In the genomic region with DNA sequence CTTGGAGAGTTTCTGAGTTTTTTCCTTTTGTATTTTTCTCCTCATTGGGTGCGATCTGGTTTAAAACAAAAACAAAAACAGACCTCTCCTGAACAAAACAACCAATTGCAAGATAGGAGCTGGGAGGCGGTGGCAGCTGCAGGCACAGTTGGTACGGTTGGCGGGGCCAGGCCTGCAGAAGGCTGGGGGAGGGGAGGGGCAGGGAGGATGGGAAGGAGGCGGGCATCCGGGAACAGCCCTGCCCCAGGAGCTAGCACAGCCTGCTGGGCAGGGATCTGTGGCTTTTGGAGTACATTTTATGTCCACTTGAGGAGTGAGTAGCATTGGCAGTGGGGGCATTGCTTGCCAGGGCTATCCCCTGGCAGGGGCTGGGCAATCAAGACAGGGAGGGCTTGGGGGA, we compare ENCODE assay signal across 9 cellular contexts. TPM values are rescaled to one million over a fixed set of nuclear protein-coding genes. Genes with fewer than 3 reads are reported as not detected.
A peak's percentile ranks its signal among the peaks of the same experiment; 100 is the strongest.
DNase-seq lines count a peak whose midpoint lies in the region; ATAC-seq and TF ChIP-seq lines count a peak whose summit lies in the region.
"Had no signal": no experiment of that assay in that cellular context is flagged by ENCODE, and none has a peak within 500 bp of the region (broad histone marks: within the 10 kb centered on the region; RNA-seq: fewer than 3 reads in every experiment).

No MANE protein-coding gene starts in this region.

- H2AFZ ChIP-seq in GM23338 (peak overlapping the region; percentile 63), GM23248 (no peak overlapping the region)

- H3K36me3 ChIP-seq in GM23338 (ENCODE audit: insufficient read depth) (no peaks in the 10 kb centered on the region), GM23248 (ENCODE audit: low read depth) (no peaks in the 10 kb centered on the region)
- H3K36me3 ChIP-seq: neutrophil had no signal

- in situ Hi-C loops in GM23248 (cut with MboI) = no loop called here

- 67% methylated on average over 6 of the region's 6 CpGs for WGBS in right cardiac atrium
- 47 to 72% methylated on average over 4 to 6 of the region's 6 CpGs for WGBS in GM23248 (ENCODE audit: low coverage in 1 of 2, low lambda C conversion rate in 2 of 2, missing lambda C conversion rate in 2 of 2), 2 experiments

- peak overlapping the region; percentile 31; the same call in 1 of the 2 replicates for H3K4me3 ChIP-seq in GM23338
- no peak overlapping the region for H3K4me3 ChIP-seq in right cardiac atrium (ENCODE audit: low read length)
- no peak overlapping the region for H3K4me3 ChIP-seq in GM23248

- ATAC-seq in GM23338 (peak; percentile 64), right cardiac atrium (peak; percentile 16 to 20), HG03175 (IDR thresholded peaks at IDR 0.05; ENCODE audit: unreplicated experiment) (no peak)
- ATAC-seq in stimulated activated memory B cell treated with anti-CD40 and anti-IgM and Interleukin-4, amounts not matched to agents 10 μg/mL and 1 μg/mL and 100 μg/mL, for 72 hours = no peak

- H3K4me1 ChIP-seq in GM23338 (ENCODE audit: insufficient read depth) = peaks cover 40% of the 10 kb centered on the region
- no peaks in the 10 kb centered on the region for H3K4me1 ChIP-seq in right cardiac atrium (ENCODE audit: control insufficient read depth, insufficient read depth, low read length)
- H3K4me1 ChIP-seq in GM23248 (ENCODE audit: insufficient read depth) = no peaks in the 10 kb centered on the region

- H3K9me3 Mint-ChIP-seq in GM23338 (no peaks in the 10 kb centered on the region), progenitor cell of endocrine pancreas (ENCODE audit: low read depth) (no peaks in the 10 kb centered on the region)
- no peaks in the 10 kb centered on the region for H3K9me3 Mint-ChIP-seq in stimulated activated memory B cell treated with anti-CD40 and anti-IgM and Interleukin-4, amounts not matched to agents 10 μg/mL and 1 μg/mL and 100 μg/mL, for 72 hours

- peak; percentile 75 for DNase-seq in GM23338 (ENCODE audit: low spot score)
- DNase-seq in NCI-H510A treated with DMSO at 0.1 percent for 48 hours (lab: John Stamatoyannopoulos, UW) = peak; percentile 86
- DNase-seq in right cardiac atrium = peak in 2 of 3 donors; percentile 67 to 83
- DNase-seq in progenitor cell of endocrine pancreas (ENCODE audit: low spot score, unreplicated experiment) = no peak
- no peak for DNase-seq in dermis blood vessel endothelial cell
- no peak for DNase-seq in GM23248

- H3K27ac ChIP-seq in GM23338 (ENCODE audit: low read depth) (no peak overlapping the region), right cardiac atrium (ENCODE audit: low read length) (no peak overlapping the region), GM23248 (no peak overlapping the region)
- H3K27ac ChIP-seq: neutrophil had no signal

- no peak overlapping the region for H3K9ac ChIP-seq in GM23248

- H3K27ac Mint-ChIP-seq in GM23338 = peak overlapping the region; percentile 58; the same call in 1 of the 2 replicates
- H3K27ac Mint-ChIP-seq in progenitor cell of endocrine pancreas = peak overlapping the region; percentile 89
- no peak overlapping the region for H3K27ac Mint-ChIP-seq in stimulated activated memory B cell treated with anti-CD40 and anti-IgM and Interleukin-4, amounts not matched to agents 10 μg/mL and 1 μg/mL and 100 μg/mL, for 72 hours

- intact Hi-C loops in right cardiac atrium (cut with DNase I) = no loop called here

- peaks cover 50% of the 10 kb centered on the region for H3K4me1 Mint-ChIP-seq in GM23338
- peaks cover 52% of the 10 kb centered on the region for H3K4me1 Mint-ChIP-seq in progenitor cell of endocrine pancreas (ENCODE audit: low read depth)
- H3K4me1 Mint-ChIP-seq in stimulated activated memory B cell treated with anti-CD40 and anti-IgM and Interleukin-4, amounts not matched to agents 10 μg/mL and 1 μg/mL and 100 μg/mL, for 72 hours = peaks cover 27% of the 10 kb centered on the region

- H3K4me2 ChIP-seq in GM23338 (peak overlapping the region; percentile 74), GM23248 (ENCODE audit: unreplicated experiment) (no peak overlapping the region)

- H4K20me1 ChIP-seq in GM23338 (replicated peaks; ENCODE audit: insufficient read depth) (no peaks in the 10 kb centered on the region), GM23248 (ENCODE audit: insufficient read depth) (no peaks in the 10 kb centered on the region)

- H3K27me3 Mint-ChIP-seq in GM23338 (ENCODE audit: insufficient read depth, low read depth, poor library complexity) (peaks cover 26% of the 10 kb centered on the region), progenitor cell of endocrine pancreas (no peaks in the 10 kb centered on the region)
- peaks cover 20% of the 10 kb centered on the region for H3K27me3 Mint-ChIP-seq in stimulated activated memory B cell treated with anti-CD40 and anti-IgM and Interleukin-4, amounts not matched to agents 10 μg/mL and 1 μg/mL and 100 μg/mL, for 72 hours

- TF ChIP-seq CTCF in GM23338 (conservative IDR thresholded peaks at IDR 0.05; ENCODE audit: low read depth in 2 of 2) = 0 out of 4 replicates have a peak, but pooled peaks of 1 of the 2 experiments have one; percentile 6
- TF ChIP-seq CTCF in progenitor cell of endocrine pancreas (IDR thresholded peaks at IDR 0.05; ENCODE audit: unreplicated experiment) = no peak

- H3K9me3 ChIP-seq in right cardiac atrium (ENCODE audit: control insufficient read depth, low read length) (no peaks in the 10 kb centered on the region), GM23248 (ENCODE audit: low read depth) (no peaks in the 10 kb centered on the region)
- H3K9me3 ChIP-seq: neutrophil had no signal

- H3K4me3 Mint-ChIP-seq in GM23338 (peak overlapping the region; percentile 29; the same call in 2 of the 3 replicates), progenitor cell of endocrine pancreas (ENCODE audit: low read depth) (no peak overlapping the region)
- H3K4me3 Mint-ChIP-seq in stimulated activated memory B cell treated with anti-CD40 and anti-IgM and Interleukin-4, amounts not matched to agents 10 μg/mL and 1 μg/mL and 100 μg/mL, for 72 hours = no peak overlapping the region

- H3F3A ChIP-seq in GM23338 (replicated peaks; ENCODE audit: low read depth) = no peaks in the 10 kb centered on the region; the same call in 1 of the 2 replicates
- no peaks in the 10 kb centered on the region for H3F3A ChIP-seq in GM23248 (ENCODE audit: insufficient read depth)

- H3K79me2 ChIP-seq in GM23338 (replicated peaks; ENCODE audit: insufficient read depth) (no peaks in the 10 kb centered on the region), GM23248 (ENCODE audit: insufficient read depth) (no peaks in the 10 kb centered on the region)

- H3K36me3 Mint-ChIP-seq in GM23338 (ENCODE audit: low read depth) (no peaks in the 10 kb centered on the region), progenitor cell of endocrine pancreas (ENCODE audit: insufficient read depth) (no peaks in the 10 kb centered on the region)
- H3K36me3 Mint-ChIP-seq in stimulated activated memory B cell treated with anti-CD40 and anti-IgM and Interleukin-4, amounts not matched to agents 10 μg/mL and 1 μg/mL and 100 μg/mL, for 72 hours = no peaks in the 10 kb centered on the region

- H3K27me3 ChIP-seq in GM23338 (ENCODE audit: insufficient read depth) (peaks cover 4% of the 10 kb centered on the region; the same call in 1 of the 2 replicates), right cardiac atrium (ENCODE audit: control insufficient read depth, insufficient read depth) (no peaks in the 10 kb centered on the region), GM23248 (replicated peaks; ENCODE audit: insufficient read depth) (no peaks in the 10 kb centered on the region)

- H3K9me2 ChIP-seq in GM23338 (ENCODE audit: insufficient read depth) (no peaks in the 10 kb centered on the region), GM23248 (ENCODE audit: insufficient read depth) (no peaks in the 10 kb centered on the region)

TF ChIP-seq in GM23338, 12 proteins besides CTCF, POLR2A, EP300 and RAD21:
- TF ChIP-seq POLR2AphosphoS5 (IDR thresholded peaks at IDR 0.05; ENCODE audit: low read depth) = no peak
- TF ChIP-seq EZH2 (IDR thresholded peaks at IDR 0.05; ENCODE audit: low read depth, unreplicated experiment) = no peak
- no peak for TF ChIP-seq JUNB (IDR thresholded peaks at IDR 0.05; ENCODE audit: unreplicated experiment)
- TF ChIP-seq, protein P1, sequence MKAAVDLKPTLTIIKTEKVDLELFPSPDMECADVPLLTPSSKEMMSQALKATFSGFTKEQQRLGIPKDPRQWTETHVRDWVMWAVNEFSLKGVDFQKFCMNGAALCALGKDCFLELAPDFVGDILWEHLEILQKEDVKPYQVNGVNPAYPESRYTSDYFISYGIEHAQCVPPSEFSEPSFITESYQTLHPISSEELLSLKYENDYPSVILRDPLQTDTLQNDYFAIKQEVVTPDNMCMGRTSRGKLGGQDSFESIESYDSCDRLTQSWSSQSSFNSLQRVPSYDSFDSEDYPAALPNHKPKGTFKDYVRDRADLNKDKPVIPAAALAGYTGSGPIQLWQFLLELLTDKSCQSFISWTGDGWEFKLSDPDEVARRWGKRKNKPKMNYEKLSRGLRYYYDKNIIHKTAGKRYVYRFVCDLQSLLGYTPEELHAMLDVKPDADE (IDR thresholded peaks at IDR 0.05) = no peak
- TF ChIP-seq ZNF114 (CRISPR knock-in tag; IDR thresholded peaks at IDR 0.05) = no peak

RNA-seq across cellular contexts. Expression of a gene that starts 5.2 kb away (rescaled TPM):
- 0.07 TPM in 1 of 2 replicates, not detected in the other for total RNA-seq in GM23338 (2014; rRNA removed; shearing (Covaris generic))
- 0.33 TPM in 1 of 2 replicates, not detected in the other for polyA plus RNA-seq in GM23338 (2016; fragmentation: Nextera tagmentation; extraction: Ambion mirVana)
- total RNA-seq in right cardiac atrium = under 1 TPM; 0.23 to 0.53 (median 0.28) TPM
- 0.25 TPM for polyA plus RNA-seq in right cardiac atrium
- total RNA-seq in progenitor cell of endocrine pancreas = 6.4 and 8.7 TPM in 2 replicates
- total RNA-seq in dermis blood vessel endothelial cell = not detected in 2 replicates
- not detected in 2 replicates for total RNA-seq in GM23248 (2014; rRNA removed; shearing (Covaris generic))
- not detected in 2 replicates for polyA plus RNA-seq in GM23248 (2016; fragmentation: Nextera tagmentation; extraction: Ambion mirVana)

RNA-seq across cellular contexts. Expression of a gene that starts 38.5 kb away (rescaled TPM):
- not detected in 2 replicates for total RNA-seq in GM23338 (2014; rRNA removed; shearing (Covaris generic))
- polyA plus RNA-seq in GM23338 (2016; fragmentation: Nextera tagmentation; extraction: Ambion mirVana) (0.11 TPM in 1 of 2 replicates, not detected in the other), right cardiac atrium (121 TPM), GM23248 (2016; fragmentation: Nextera tagmentation; extraction: Ambion mirVana) (0.16 TPM in 1 of 2 replicates, not detected in the other)
- total RNA-seq in right cardiac atrium (100 to 1,000 TPM; 114 to 168 (median 140) TPM), progenitor cell of endocrine pancreas (12.5 and 13.5 TPM in 2 replicates), dermis blood vessel endothelial cell (under 0.01 TPM in 1 of 2 replicates, not detected in the other)
- not detected in 2 replicates for total RNA-seq in GM23248 (2014; rRNA removed; shearing (Covaris generic))

Comparison
In these comparisons a context has a peak if more than half of its experiments do, and no peak if none do; other contexts are left out.
1. ATAC-seq: peak in GM23338 (single experiment) and right cardiac atrium (2 of 2); none in HG03175 (single experiment) and stimulated activated memory B cell treated with anti-CD40 and anti-IgM and Interleukin-4, amounts not matched to agents 10 μg/mL and 1 μg/mL and 100 μg/mL, for 72 hours (single experiment).
2. DNase-seq: peak in GM23338 (single experiment), NCI-H510A treated with DMSO at 0.1 percent for 48 hours (single experiment) and right cardiac atrium (2 of 3); none in progenitor cell of endocrine pancreas (single experiment), dermis blood vessel endothelial cell (single experiment) and GM23248 (single experiment).
3. RNA of a gene that starts 38.5 kb away (total RNA-seq): 114 to 168 TPM in right cardiac atrium and 12.5 to 13.5 TPM in progenitor cell of endocrine pancreas; not detected in GM23338, under 0.01 TPM in dermis blood vessel endothelial cell and not detected in GM23248; every median in the first group is over 10 times any median in the second.